12 cellular contexts compared by ENCODE assay signal in the genomic region with DNA sequence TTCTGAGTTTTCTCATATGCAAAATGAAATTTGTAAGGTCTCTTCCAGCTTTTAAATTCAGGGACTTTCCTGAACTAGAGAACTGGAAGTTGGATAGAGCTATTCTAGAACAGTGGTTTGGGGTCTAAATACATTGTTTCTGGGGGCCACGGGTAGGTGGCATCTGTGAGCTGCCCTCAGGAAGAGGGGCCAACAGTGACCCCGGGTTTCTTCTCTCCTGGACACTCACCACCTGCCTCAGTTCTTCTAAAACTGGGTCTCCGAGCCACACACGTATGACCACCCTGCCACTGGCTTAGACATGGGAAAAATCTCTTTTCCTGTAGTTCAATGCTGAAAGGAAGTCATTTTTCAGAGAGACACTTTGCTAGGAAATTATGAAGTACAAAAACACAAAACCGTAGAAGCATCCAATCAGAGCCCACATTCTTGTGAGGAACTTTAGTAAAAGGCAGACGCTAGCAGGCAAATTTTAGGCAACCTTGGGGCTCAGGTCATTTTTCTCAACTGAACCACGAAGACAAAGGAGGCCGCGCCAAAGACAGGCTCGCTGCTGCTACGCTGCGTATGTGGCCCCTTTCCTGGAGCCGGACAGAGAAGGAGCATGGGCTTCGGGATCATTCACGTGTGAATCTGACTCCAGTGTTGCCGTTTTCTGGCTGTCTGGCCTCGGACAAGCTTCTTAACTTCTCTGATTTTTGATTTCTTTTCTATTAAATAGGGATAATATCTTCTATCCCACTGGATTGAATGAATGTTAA. TPM values are rescaled to one million over a fixed set of nuclear protein-coding genes. Genes with fewer than 3 reads are reported as not detected.
DNase-seq lines count a peak whose midpoint lies in the region; ATAC-seq and TF ChIP-seq lines count a peak whose summit lies in the region.
"Had no signal": no experiment of that assay in that cellular context is flagged by ENCODE, and none has a peak within 500 bp of the region (broad histone marks: within the 10 kb centered on the region; RNA-seq: fewer than 3 reads in every experiment).

No MANE protein-coding gene starts in this region.

- peaks cover 10% of the 10 kb centered on the region for H3K4me1 Mint-ChIP-seq in T-helper 2 cell treated with Interferon-gamma antibody and Interleukin-4, amounts not matched to agents 5 μg/mL and 100 μg/mL, for 36 hours (ENCODE audit: low read depth)
- H3K4me1 Mint-ChIP-seq in naive B cell, result peaks cover 13 to 18% (median 15%) of the 10 kb centered on the region in 3 donors

- DNase-seq in T-helper 2 cell treated with Interferon-gamma antibody and Interleukin-4, amounts not matched to agents 5 μg/mL and 100 μg/mL, for 36 hours (ENCODE audit: low spot score), result no peak
- DNase-seq in T-helper 2 cell (no peak), dermis blood vessel endothelial cell (peak; percentile 48), naive B cell (no peak), thyroid gland (no peak), H7 (no peak), mucosa of gallbladder (ENCODE audit: low spot score) (no peak)
- DNase-seq in activated CD4-positive, alpha-beta T cell treated with anti-CD3 and anti-CD28 coated beads for 48 hours, result no peak
- DNase-seq: activated naive CD4-positive, alpha-beta T cell treated with Interleukin-2 at 50 U/mL for 16 hours; effector memory CD4-positive, alpha-beta T cell had no signal

- no peaks in the 10 kb centered on the region for H3K36me3 ChIP-seq in thyroid gland
- no peaks in the 10 kb centered on the region for H3K36me3 ChIP-seq in H7 (replicated peaks; ENCODE audit: control insufficient read depth, insufficient read depth, low read length)

- no peaks in the 10 kb centered on the region for H3K9me3 Mint-ChIP-seq in T-helper 2 cell treated with Interferon-gamma antibody and Interleukin-4, amounts not matched to agents 5 μg/mL and 100 μg/mL, for 36 hours
- no peaks in the 10 kb centered on the region for H3K9me3 Mint-ChIP-seq in naive B cell

- TF ChIP-seq POLR2A in thyroid gland (IDR thresholded peaks at IDR 0.05), result no peak

- peak overlapping the region; percentile 49 for H3K4me3 Mint-ChIP-seq in T-helper 2 cell treated with Interferon-gamma antibody and Interleukin-4, amounts not matched to agents 5 μg/mL and 100 μg/mL, for 36 hours
- H3K4me3 Mint-ChIP-seq in naive B cell, result peak overlapping the region in 7 of 8 donors; percentile 76 to 95 (median 87)
- H3K4me3 Mint-ChIP-seq: activated CD4-positive, alpha-beta T cell treated with anti-CD3 and anti-CD28 coated beads for 36 hours had no signal

- ATAC-seq in naive B cell (ENCODE audit: low read depth in 2 of 2), result no peak

- H3K27me3 Mint-ChIP-seq in T-helper 2 cell treated with Interferon-gamma antibody and Interleukin-4, amounts not matched to agents 5 μg/mL and 100 μg/mL, for 36 hours (ENCODE audit: low read depth), result peaks cover 32% of the 10 kb centered on the region
- peaks cover 22 to 42% (median 32%) of the 10 kb centered on the region in 3 donors for H3K27me3 Mint-ChIP-seq in naive B cell

- no peak for TF ChIP-seq CTCF in thyroid gland (IDR thresholded peaks at IDR 0.05)

- no peaks in the 10 kb centered on the region for H3K9me3 ChIP-seq in thyroid gland

- H3K4me1 ChIP-seq in thyroid gland, result peaks cover 14 to 20% of the 10 kb centered on the region in 2 donors

- H3K27ac Mint-ChIP-seq in T-helper 2 cell treated with Interferon-gamma antibody and Interleukin-4, amounts not matched to agents 5 μg/mL and 100 μg/mL, for 36 hours, result no peak overlapping the region
- H3K27ac Mint-ChIP-seq in naive B cell, result peak overlapping the region in 1 of 6 donors; percentile 77
- H3K27ac Mint-ChIP-seq: activated CD4-positive, alpha-beta T cell treated with anti-CD3 and anti-CD28 coated beads for 36 hours had no signal

- intact Hi-C loops in thyroid gland (cut with DNase I), result no loop called here

- H3K36me3 Mint-ChIP-seq in T-helper 2 cell treated with Interferon-gamma antibody and Interleukin-4, amounts not matched to agents 5 μg/mL and 100 μg/mL, for 36 hours (ENCODE audit: low read depth), result no peaks in the 10 kb centered on the region
- no peaks in the 10 kb centered on the region for H3K36me3 Mint-ChIP-seq in naive B cell

- no peak overlapping the region for H3K4me3 ChIP-seq in thyroid gland (replicated peaks in 1 of 3)
- no peak overlapping the region for H3K4me3 ChIP-seq in H7 (ENCODE audit: insufficient read depth, low read depth, low read length)

- H3K27me3 ChIP-seq in thyroid gland (no peaks in the 10 kb centered on the region), H7 (ENCODE audit: control insufficient read depth, insufficient read depth, low read length) (no peaks in the 10 kb centered on the region)

- WGBS in thyroid gland, 2 donors, result 79 to 86% methylated on average over 17 of the region's 17 CpGs

- H3K27ac ChIP-seq in thyroid gland, result peak overlapping the region; percentile 77 to 89 (median 81)

RNA-seq across cellular contexts. Expression of a gene that starts 50.5 kb away (rescaled TPM):
- total RNA-seq in dermis blood vessel endothelial cell (13.3 and 17.0 TPM in 2 replicates), thyroid gland (10 to 100 TPM in 1 of 4 donors, 1 to 10 TPM in 3; 1.3 to 14.7 (median 3.0) TPM), mucosa of gallbladder (3.1 TPM)
- not detected for polyA plus RNA-seq in naive B cell (ENCODE audit: low read depth in 6 of 6)
- not detected in 2 replicates for total RNA-seq in H7 (2014; rRNA removed; shearing (Covaris generic))
- total RNA-seq: activated CD4-positive, alpha-beta T cell treated with anti-CD3 and anti-CD28 coated beads for 36 hours; H1 had no signal
- polyA plus RNA-seq: H1 had no signal
